In the genomic region with DNA sequence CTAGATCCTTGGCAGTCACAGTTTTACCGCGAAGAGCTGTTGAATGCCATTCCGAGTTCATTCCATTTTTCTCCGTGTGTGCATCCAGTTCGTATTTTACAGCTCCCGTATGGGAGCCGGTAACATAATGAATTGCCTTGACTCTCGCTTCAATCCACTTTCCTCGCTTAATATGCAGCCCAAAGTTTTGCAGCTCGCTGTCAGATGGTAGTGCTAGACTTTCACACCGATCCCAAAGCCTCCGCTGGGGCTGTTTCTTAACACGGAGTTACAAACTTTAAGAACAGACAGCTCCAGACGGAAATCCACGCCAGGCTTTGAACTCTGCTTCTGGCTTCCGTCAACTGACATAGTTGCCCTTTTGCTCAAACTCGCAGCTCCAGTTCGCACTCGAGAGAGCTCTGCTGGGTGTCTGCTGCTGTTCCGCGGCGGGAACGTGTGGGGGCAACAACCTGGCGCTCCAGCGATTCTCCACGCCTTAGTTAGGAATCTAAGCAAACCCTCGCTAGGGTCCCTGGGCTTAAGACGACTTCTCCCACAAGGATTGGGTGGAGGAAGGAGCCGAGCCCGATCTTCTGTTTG, we compare ENCODE assay signal across 1 cellular context.
A peak's percentile ranks its signal among the peaks of the same experiment; 100 is the strongest.
TF ChIP-seq lines count a peak whose summit lies in the region.

No MANE protein-coding gene starts in this region.

TF ChIP-seq in HepG2, 621 proteins besides CTCF, POLR2A, EP300 and RAD21 (continued from another document and continues in another):
- TF ChIP-seq, protein P1, sequence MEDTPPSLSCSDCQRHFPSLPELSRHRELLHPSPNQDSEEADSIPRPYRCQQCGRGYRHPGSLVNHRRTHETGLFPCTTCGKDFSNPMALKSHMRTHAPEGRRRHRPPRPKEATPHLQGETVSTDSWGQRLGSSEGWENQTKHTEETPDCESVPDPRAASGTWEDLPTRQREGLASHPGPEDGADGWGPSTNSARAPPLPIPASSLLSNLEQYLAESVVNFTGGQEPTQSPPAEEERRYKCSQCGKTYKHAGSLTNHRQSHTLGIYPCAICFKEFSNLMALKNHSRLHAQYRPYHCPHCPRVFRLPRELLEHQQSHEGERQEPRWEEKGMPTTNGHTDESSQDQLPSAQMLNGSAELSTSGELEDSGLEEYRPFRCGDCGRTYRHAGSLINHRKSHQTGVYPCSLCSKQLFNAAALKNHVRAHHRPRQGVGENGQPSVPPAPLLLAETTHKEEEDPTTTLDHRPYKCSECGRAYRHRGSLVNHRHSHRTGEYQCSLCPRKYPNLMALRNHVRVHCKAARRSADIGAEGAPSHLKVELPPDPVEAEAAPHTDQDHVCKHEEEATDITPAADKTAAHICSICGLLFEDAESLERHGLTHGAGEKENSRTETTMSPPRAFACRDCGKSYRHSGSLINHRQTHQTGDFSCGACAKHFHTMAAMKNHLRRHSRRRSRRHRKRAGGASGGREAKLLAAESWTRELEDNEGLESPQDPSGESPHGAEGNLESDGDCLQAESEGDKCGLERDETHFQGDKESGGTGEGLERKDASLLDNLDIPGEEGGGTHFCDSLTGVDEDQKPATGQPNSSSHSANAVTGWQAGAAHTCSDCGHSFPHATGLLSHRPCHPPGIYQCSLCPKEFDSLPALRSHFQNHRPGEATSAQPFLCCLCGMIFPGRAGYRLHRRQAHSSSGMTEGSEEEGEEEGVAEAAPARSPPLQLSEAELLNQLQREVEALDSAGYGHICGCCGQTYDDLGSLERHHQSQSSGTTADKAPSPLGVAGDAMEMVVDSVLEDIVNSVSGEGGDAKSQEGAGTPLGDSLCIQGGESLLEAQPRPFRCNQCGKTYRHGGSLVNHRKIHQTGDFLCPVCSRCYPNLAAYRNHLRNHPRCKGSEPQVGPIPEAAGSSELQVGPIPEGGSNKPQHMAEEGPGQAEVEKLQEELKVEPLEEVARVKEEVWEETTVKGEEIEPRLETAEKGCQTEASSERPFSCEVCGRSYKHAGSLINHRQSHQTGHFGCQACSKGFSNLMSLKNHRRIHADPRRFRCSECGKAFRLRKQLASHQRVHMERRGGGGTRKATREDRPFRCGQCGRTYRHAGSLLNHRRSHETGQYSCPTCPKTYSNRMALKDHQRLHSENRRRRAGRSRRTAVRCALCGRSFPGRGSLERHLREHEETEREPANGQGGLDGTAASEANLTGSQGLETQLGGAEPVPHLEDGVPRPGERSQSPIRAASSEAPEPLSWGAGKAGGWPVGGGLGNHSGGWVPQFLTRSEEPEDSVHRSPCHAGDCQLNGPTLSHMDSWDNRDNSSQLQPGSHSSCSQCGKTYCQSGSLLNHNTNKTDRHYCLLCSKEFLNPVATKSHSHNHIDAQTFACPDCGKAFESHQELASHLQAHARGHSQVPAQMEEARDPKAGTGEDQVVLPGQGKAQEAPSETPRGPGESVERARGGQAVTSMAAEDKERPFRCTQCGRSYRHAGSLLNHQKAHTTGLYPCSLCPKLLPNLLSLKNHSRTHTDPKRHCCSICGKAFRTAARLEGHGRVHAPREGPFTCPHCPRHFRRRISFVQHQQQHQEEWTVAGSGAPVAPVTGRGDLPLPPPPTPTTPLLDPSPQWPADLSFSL (CRISPR knock-in tag; IDR thresholded peaks at IDR 0.05): no peak
- no peak for TF ChIP-seq HNRNPK (IDR thresholded peaks at IDR 0.05; ENCODE audit: low read depth, low read length, poor library complexity, severe bottlenecking)
- TF ChIP-seq ZNF335 (CRISPR knock-in tag; IDR thresholded peaks at IDR 0.05): no peak
- 0 out of 2 replicates have a peak, but pooled peaks have one; percentile 22 for TF ChIP-seq ZMYM2 (CRISPR knock-in tag; IDR thresholded peaks at IDR 0.05)
- peak; percentile 62 for TF ChIP-seq ASH2L (IDR thresholded peaks at IDR 0.05; ENCODE audit: insufficient read length, low read depth, low read length)
- no peak for TF ChIP-seq PBX3 (CRISPR knock-in tag; IDR thresholded peaks at IDR 0.05; ENCODE audit: borderline replicate concordance)
- no peak for TF ChIP-seq IRF2 (CRISPR knock-in tag; IDR thresholded peaks at IDR 0.05)
- TF ChIP-seq, protein P2, sequence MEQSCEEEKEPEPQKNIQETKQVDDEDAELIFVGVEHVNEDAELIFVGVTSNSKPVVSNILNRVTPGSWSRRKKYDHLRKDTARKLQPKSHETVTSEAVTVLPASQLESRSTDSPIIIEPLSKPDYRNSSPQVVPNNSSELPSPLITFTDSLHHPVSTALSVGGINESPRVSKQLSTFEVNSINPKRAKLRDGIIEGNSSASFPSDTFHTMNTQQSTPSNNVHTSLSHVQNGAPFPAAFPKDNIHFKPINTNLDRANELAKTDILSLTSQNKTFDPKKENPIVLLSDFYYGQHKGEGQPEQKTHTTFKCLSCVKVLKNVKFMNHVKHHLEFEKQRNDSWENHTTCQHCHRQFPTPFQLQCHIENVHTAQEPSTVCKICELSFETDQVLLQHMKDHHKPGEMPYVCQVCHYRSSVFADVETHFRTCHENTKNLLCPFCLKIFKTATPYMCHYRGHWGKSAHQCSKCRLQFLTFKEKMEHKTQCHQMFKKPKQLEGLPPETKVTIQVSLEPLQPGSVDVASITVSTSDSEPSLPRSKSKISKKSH (CRISPR knock-in tag; IDR thresholded peaks at IDR 0.05; ENCODE audit: borderline replicate concordance): no peak
- TF ChIP-seq, protein P3, sequence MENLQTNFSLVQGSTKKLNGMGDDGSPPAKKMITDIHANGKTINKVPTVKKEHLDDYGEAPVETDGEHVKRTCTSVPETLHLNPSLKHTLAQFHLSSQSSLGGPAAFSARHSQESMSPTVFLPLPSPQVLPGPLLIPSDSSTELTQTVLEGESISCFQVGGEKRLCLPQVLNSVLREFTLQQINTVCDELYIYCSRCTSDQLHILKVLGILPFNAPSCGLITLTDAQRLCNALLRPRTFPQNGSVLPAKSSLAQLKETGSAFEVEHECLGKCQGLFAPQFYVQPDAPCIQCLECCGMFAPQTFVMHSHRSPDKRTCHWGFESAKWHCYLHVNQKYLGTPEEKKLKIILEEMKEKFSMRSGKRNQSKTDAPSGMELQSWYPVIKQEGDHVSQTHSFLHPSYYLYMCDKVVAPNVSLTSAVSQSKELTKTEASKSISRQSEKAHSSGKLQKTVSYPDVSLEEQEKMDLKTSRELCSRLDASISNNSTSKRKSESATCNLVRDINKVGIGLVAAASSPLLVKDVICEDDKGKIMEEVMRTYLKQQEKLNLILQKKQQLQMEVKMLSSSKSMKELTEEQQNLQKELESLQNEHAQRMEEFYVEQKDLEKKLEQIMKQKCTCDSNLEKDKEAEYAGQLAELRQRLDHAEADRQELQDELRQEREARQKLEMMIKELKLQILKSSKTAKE (CRISPR knock-in tag; IDR thresholded peaks at IDR 0.05; ENCODE audit: borderline replicate concordance): no peak
- no peak for TF ChIP-seq SALL2 (CRISPR knock-in tag; IDR thresholded peaks at IDR 0.05)
- TF ChIP-seq JUN (CRISPR knock-in tag; IDR thresholded peaks at IDR 0.05): no peak
- TF ChIP-seq LCORL (IDR thresholded peaks at IDR 0.05): no peak
- TF ChIP-seq LCORL (CRISPR knock-in tag; IDR thresholded peaks at IDR 0.05): no peak
- TF ChIP-seq PBX2 (CRISPR knock-in tag; IDR thresholded peaks at IDR 0.05): no peak
- no peak; the same call in none of the 2 replicates for TF ChIP-seq KMT2B (CRISPR knock-in tag; IDR thresholded peaks at IDR 0.05)
- no peak for TF ChIP-seq ZNF232 (CRISPR knock-in tag; IDR thresholded peaks at IDR 0.05; ENCODE audit: borderline replicate concordance)
- TF ChIP-seq SRSF4 (IDR thresholded peaks at IDR 0.05; ENCODE audit: low read depth, low read length, poor library complexity, severe bottlenecking): no peak
- TF ChIP-seq MED8 (CRISPR knock-in tag; IDR thresholded peaks at IDR 0.05; ENCODE audit: insufficient replicate concordance): peak; percentile 26
- TF ChIP-seq, protein P4, sequence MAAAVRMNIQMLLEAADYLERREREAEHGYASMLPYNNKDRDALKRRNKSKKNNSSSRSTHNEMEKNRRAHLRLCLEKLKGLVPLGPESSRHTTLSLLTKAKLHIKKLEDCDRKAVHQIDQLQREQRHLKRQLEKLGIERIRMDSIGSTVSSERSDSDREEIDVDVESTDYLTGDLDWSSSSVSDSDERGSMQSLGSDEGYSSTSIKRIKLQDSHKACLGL (CRISPR knock-in tag; IDR thresholded peaks at IDR 0.05): no peak
- TF ChIP-seq KDM4B (CRISPR knock-in tag; IDR thresholded peaks at IDR 0.05): 0 out of 2 replicates have a peak, but pooled peaks have one; percentile 46
- no peak for TF ChIP-seq KAT7 (CRISPR knock-in tag; IDR thresholded peaks at IDR 0.05; ENCODE audit: borderline replicate concordance)
- TF ChIP-seq ZFY (CRISPR knock-in tag; IDR thresholded peaks at IDR 0.05): no peak
- no peak for TF ChIP-seq ZNF546 (CRISPR knock-in tag; conservative IDR thresholded peaks at IDR 0.05)
- TF ChIP-seq PHF21A (CRISPR knock-in tag; IDR thresholded peaks at IDR 0.05): no peak; the same call in 1 of the 2 replicates
- no peak for TF ChIP-seq MEIS1 (CRISPR knock-in tag; IDR thresholded peaks at IDR 0.05; ENCODE audit: borderline replicate concordance)
- no peak for TF ChIP-seq GPN1 (CRISPR knock-in tag; IDR thresholded peaks at IDR 0.05; ENCODE audit: borderline replicate concordance)
- TF ChIP-seq ZNF430 (CRISPR knock-in tag; IDR thresholded peaks at IDR 0.05): peak; percentile 73; the same call in 1 of the 2 replicates
- TF ChIP-seq ZNF414 (CRISPR knock-in tag; IDR thresholded peaks at IDR 0.05): no peak
- TF ChIP-seq NFRKB (IDR thresholded peaks at IDR 0.05): no peak
- TF ChIP-seq, protein P5, sequence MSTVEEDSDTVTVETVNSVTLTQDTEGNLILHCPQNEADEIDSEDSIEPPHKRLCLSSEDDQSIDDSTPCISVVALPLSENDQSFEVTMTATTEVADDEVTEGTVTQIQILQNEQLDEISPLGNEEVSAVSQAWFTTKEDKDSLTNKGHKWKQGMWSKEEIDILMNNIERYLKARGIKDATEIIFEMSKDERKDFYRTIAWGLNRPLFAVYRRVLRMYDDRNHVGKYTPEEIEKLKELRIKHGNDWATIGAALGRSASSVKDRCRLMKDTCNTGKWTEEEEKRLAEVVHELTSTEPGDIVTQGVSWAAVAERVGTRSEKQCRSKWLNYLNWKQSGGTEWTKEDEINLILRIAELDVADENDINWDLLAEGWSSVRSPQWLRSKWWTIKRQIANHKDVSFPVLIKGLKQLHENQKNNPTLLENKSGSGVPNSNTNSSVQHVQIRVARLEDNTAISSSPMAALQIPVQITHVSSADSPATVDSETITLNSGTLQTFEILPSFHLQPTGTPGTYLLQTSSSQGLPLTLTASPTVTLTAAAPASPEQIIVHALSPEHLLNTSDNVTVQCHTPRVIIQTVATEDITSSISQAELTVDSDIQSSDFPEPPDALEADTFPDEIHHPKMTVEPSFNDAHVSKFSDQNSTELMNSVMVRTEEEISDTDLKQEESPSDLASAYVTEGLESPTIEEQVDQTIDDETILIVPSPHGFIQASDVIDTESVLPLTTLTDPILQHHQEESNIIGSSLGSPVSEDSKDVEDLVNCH (CRISPR knock-in tag; IDR thresholded peaks at IDR 0.05): no peak
- no peak for TF ChIP-seq DPF2 (CRISPR knock-in tag; IDR thresholded peaks at IDR 0.05; ENCODE audit: borderline replicate concordance, low read depth)
- no peak for TF ChIP-seq ZZZ3 (CRISPR knock-in tag; IDR thresholded peaks at IDR 0.05; ENCODE audit: borderline replicate concordance)
- TF ChIP-seq RCOR2 (CRISPR knock-in tag; IDR thresholded peaks at IDR 0.05): 0 out of 2 replicates have a peak, but pooled peaks have one; percentile 18
- no peak for TF ChIP-seq ZBTB38 (CRISPR knock-in tag; IDR thresholded peaks at IDR 0.05)
- TF ChIP-seq ZNF530 (CRISPR knock-in tag; IDR thresholded peaks at IDR 0.05; ENCODE audit: low read depth): no peak
- TF ChIP-seq PITX1 (CRISPR knock-in tag; IDR thresholded peaks at IDR 0.05): no peak
- TF ChIP-seq ZSCAN22 (CRISPR knock-in tag; IDR thresholded peaks at IDR 0.05): no peak
- no peak for TF ChIP-seq NFKBIZ (CRISPR knock-in tag; IDR thresholded peaks at IDR 0.05)
- 0 out of 2 replicates have a peak, but pooled peaks have one; percentile 14 for TF ChIP-seq ZNF556 (CRISPR knock-in tag; IDR thresholded peaks at IDR 0.05; ENCODE audit: borderline replicate concordance)
- no peak for TF ChIP-seq PCBP1 (IDR thresholded peaks at IDR 0.05; ENCODE audit: borderline replicate concordance, low read depth, low read length)
- TF ChIP-seq ZNF883 (CRISPR knock-in tag; IDR thresholded peaks at IDR 0.05; ENCODE audit: not compliant biosample characterization): no peak
- no peak for TF ChIP-seq ONECUT2 (CRISPR knock-in tag; IDR thresholded peaks at IDR 0.05)
- TF ChIP-seq ZNF468 (CRISPR knock-in tag; IDR thresholded peaks at IDR 0.05): no peak
- TF ChIP-seq KAT8 (CRISPR knock-in tag; IDR thresholded peaks at IDR 0.05): peak; percentile 46; the same call in 1 of the 2 replicates
- no peak for TF ChIP-seq HOXD1 (CRISPR knock-in tag; IDR thresholded peaks at IDR 0.05)
- TF ChIP-seq, protein P6, sequence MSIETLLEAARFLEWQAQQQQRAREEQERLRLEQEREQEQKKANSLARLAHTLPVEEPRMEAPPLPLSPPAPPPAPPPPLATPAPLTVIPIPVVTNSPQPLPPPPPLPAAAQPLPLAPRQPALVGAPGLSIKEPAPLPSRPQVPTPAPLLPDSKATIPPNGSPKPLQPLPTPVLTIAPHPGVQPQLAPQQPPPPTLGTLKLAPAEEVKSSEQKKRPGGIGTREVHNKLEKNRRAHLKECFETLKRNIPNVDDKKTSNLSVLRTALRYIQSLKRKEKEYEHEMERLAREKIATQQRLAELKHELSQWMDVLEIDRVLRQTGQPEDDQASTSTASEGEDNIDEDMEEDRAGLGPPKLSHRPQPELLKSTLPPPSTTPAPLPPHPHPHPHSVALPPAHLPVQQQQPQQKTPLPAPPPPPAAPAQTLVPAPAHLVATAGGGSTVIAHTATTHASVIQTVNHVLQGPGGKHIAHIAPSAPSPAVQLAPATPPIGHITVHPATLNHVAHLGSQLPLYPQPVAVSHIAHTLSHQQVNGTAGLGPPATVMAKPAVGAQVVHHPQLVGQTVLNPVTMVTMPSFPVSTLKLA (IDR thresholded peaks at IDR 0.05): no peak
- TF ChIP-seq ZNF792 (CRISPR knock-in tag; IDR thresholded peaks at IDR 0.05): peak; percentile 58; the same call in 1 of the 2 replicates
- no peak for TF ChIP-seq XBP1 (CRISPR knock-in tag; IDR thresholded peaks at IDR 0.05)
- no peak for TF ChIP-seq ZNF20 (CRISPR knock-in tag; IDR thresholded peaks at IDR 0.05)
